ENCODE assay signal across 21 cellular contexts in the genomic region with DNA sequence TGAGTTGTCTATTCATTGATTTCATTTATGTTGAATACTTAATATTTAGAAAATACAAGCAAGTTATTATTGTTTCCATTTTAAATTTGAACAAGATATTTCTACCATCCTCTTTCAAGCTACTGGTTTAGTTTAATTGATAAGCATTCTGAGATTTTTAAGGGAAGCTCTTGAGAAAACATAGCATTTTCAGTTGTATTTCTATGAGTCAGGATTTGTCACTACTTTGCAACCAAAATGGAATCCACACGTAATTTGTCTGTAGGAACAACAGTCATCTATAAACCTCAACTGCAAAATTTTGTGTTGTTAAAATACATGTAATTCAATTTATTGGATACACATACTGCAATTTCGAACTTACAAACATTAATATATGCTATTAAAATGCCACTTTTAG.
DNase-seq lines count a peak whose midpoint lies in the region; ATAC-seq, FAIRE-seq and TF ChIP-seq lines count a peak whose summit lies in the region.
"Had no signal": no experiment of that assay in that cellular context is flagged by ENCODE, and none has a peak within 500 bp of the region (broad histone marks: within the 10 kb centered on the region; RNA-seq: fewer than 3 reads in every experiment).

No MANE protein-coding gene starts in this region.

- H3K27me3 ChIP-seq in neural progenitor cell: no peaks in the 10 kb centered on the region
- H3K27me3 ChIP-seq: adrenal gland had no signal

- H4K20me1 ChIP-seq in neural progenitor cell (ENCODE audit: low read depth): no peaks in the 10 kb centered on the region

- H3K4me3 ChIP-seq in neural progenitor cell (no peak overlapping the region), mucosa of descending colon (no peak overlapping the region)
- H3K4me3 ChIP-seq: adrenal gland had no signal

- TF ChIP-seq CTCF in neural progenitor cell (IDR thresholded peaks at IDR 0.05): no peak
- TF ChIP-seq CTCF in mucosa of descending colon (IDR thresholded peaks at IDR 0.05): no peak

- H3K27me3 Mint-ChIP-seq in neural progenitor cell (ENCODE audit: insufficient read depth, low read depth): peaks cover 2% of the 10 kb centered on the region
- H3K27me3 Mint-ChIP-seq: activated CD4-positive, alpha-beta T cell treated with anti-CD3 and anti-CD28 coated beads, Interleukin-2, amount 10 ng/mL, durations not matched to agents 24 days and 14 days; effector memory CD8-positive, alpha-beta T cell had no signal

- H3K4me2 ChIP-seq in neural progenitor cell: no peak overlapping the region

- intact Hi-C loops in mucosa of descending colon (cut with DNase I, micrococcal nuclease): no loop called here

- no peak overlapping the region for H3K27ac Mint-ChIP-seq in neural progenitor cell
- H3K27ac Mint-ChIP-seq: activated CD4-positive, alpha-beta T cell treated with anti-CD3 and anti-CD28 coated beads, Interleukin-2, amount 10 ng/mL, durations not matched to agents 24 days and 14 days; effector memory CD8-positive, alpha-beta T cell had no signal

- H3K27ac ChIP-seq in neural progenitor cell: no peak overlapping the region
- H3K27ac ChIP-seq: adrenal gland had no signal

- no peaks in the 10 kb centered on the region for H3F3A ChIP-seq in neural progenitor cell (ENCODE audit: low read depth)

- no peak overlapping the region for H3K4me3 Mint-ChIP-seq in neural progenitor cell
- H3K4me3 Mint-ChIP-seq: activated CD4-positive, alpha-beta T cell treated with anti-CD3 and anti-CD28 coated beads, Interleukin-2, amount 10 ng/mL, durations not matched to agents 24 days and 14 days; effector memory CD8-positive, alpha-beta T cell had no signal

- H3K79me2 ChIP-seq in neural progenitor cell (ENCODE audit: low read depth): no peaks in the 10 kb centered on the region

- DNase-seq in Daoy (ENCODE audit: low read depth) (peak; percentile 37), RCC 7860 (ENCODE audit: low spot score) (peak; percentile 43), neural progenitor cell (ENCODE audit: low spot score) (no peak), SW480 (ENCODE audit: low spot score) (no peak), cerebellar nuclear complex (lab: John Stamatoyannopoulos, UW) (no peak), mucosa of descending colon (no peak), SHP77 treated with DMSO at 0.1 percent for 48 hours (lab: John Stamatoyannopoulos, UW) (no peak)
- DNase-seq: activated CD4-positive, alpha-beta T cell treated with anti-CD3 and anti-CD28 coated beads, Interleukin-2, amount 10 ng/mL, durations not matched to agents 24 days and 14 days; activated CD8-positive, alpha-beta memory T cell treated with anti-CD3 and anti-CD28 coated beads, Interleukin-2, amount 50 U/mL, for 4 hours; activated effector memory CD4-positive, alpha-beta T cell treated with anti-CD3 and anti-CD28 coated beads, Interleukin-2, amount 50 U/mL, for 16 hours; adrenal gland; effector memory CD8-positive, alpha-beta T cell; foreskin melanocyte; Kasumi-1; left cardiac atrium; NCI-H1417 treated with DMSO at 0.1 percent for 48 hours; NCI-H82; right cardiac atrium; stimulated activated naive CD4-positive, alpha-beta T cell treated with Interleukin-2 at 50 U/mL for 16 hours; trophoblast cell had no signal

- peak; percentile 75 for FAIRE-seq in RCC 7860 (lab: Jason Lieb, UNC)
- FAIRE-seq in endometrium (lab: Jason Lieb, UNC): peak; percentile 29

- H3K4me1 ChIP-seq in neural progenitor cell (no peaks in the 10 kb centered on the region), mucosa of descending colon (ENCODE audit: low read depth) (no peaks in the 10 kb centered on the region)
- H3K4me1 ChIP-seq: adrenal gland had no signal

- no peaks in the 10 kb centered on the region for H3K4me1 Mint-ChIP-seq in neural progenitor cell
- H3K4me1 Mint-ChIP-seq: activated CD4-positive, alpha-beta T cell treated with anti-CD3 and anti-CD28 coated beads, Interleukin-2, amount 10 ng/mL, durations not matched to agents 24 days and 14 days had no signal

- H3K36me3 Mint-ChIP-seq in neural progenitor cell: no peaks in the 10 kb centered on the region

- H3K9me3 ChIP-seq in neural progenitor cell (ENCODE audit: low read depth) (no peaks in the 10 kb centered on the region), mucosa of descending colon (no peaks in the 10 kb centered on the region)
- H3K9me3 ChIP-seq: adrenal gland had no signal

- no peak for ATAC-seq in mucosa of descending colon
- ATAC-seq: effector memory CD8-positive, alpha-beta T cell; left cardiac atrium; right cardiac atrium had no signal

- no peaks in the 10 kb centered on the region for H3K36me3 ChIP-seq in neural progenitor cell
- no peaks in the 10 kb centered on the region for H3K36me3 ChIP-seq in mucosa of descending colon (ENCODE audit: low read depth)
- H3K36me3 ChIP-seq: adrenal gland had no signal

- H2AFZ ChIP-seq in neural progenitor cell (replicated peaks): peak overlapping the region; percentile 58

- H3K9me3 Mint-ChIP-seq in neural progenitor cell: no peaks in the 10 kb centered on the region
- H3K9me3 Mint-ChIP-seq: activated CD4-positive, alpha-beta T cell treated with anti-CD3 and anti-CD28 coated beads, Interleukin-2, amount 10 ng/mL, durations not matched to agents 24 days and 14 days had no signal

- H3K9ac ChIP-seq in neural progenitor cell: no peak overlapping the region

Comparison
In these comparisons a context has a peak if more than half of its experiments do, and no peak if none do; other contexts are left out.
1. DNase-seq: peak in Daoy (single experiment) and RCC 7860 (single experiment); none in neural progenitor cell (single experiment), SW480 (single experiment), cerebellar nuclear complex (0 of 2), mucosa of descending colon (0 of 3) and SHP77 treated with DMSO at 0.1 percent for 48 hours (single experiment).